ENCODE assay signal across 8 cellular contexts in genomic region chr2:30026091-30027055, GRCh38.
DNase-seq lines count a peak whose midpoint lies in the region; ATAC-seq, FAIRE-seq and TF ChIP-seq lines count a peak whose summit lies in the region.

No MANE protein-coding gene starts in this region.

- H3K4me3 ChIP-seq in HEK293 (ENCODE audit: low read depth, low read length) (no peak overlapping the region), prostate gland (no peak overlapping the region)

- WGBS in prostate gland: 27% methylated on average over 23 of the region's 23 CpGs

- ATAC-seq in GM18517 (IDR thresholded peaks at IDR 0.05; ENCODE audit: unreplicated experiment): no peak

- H3K27me3 ChIP-seq in prostate gland (replicated peaks; ENCODE audit: insufficient read depth): no peaks in the 10 kb centered on the region

- no peaks in the 10 kb centered on the region for H3K9me3 ChIP-seq in HEK293 (ENCODE audit: control insufficient read depth, insufficient read depth, low read depth, low read length)
- no peaks in the 10 kb centered on the region for H3K9me3 ChIP-seq in prostate gland

- H3K36me3 ChIP-seq in HEK293 (ENCODE audit: control insufficient read depth in 2 of 2, insufficient read depth in 1 of 2, low read length in 2 of 2): no peaks in the 10 kb centered on the region
- H3K36me3 ChIP-seq in prostate gland: no peaks in the 10 kb centered on the region

- peaks cover 0 to 6% (median 4%) of the 10 kb centered on the region in 3 donors for H3K27me3 Mint-ChIP-seq in immature natural killer cell (ENCODE audit: low read depth in 3 of 3)

- no peaks in the 10 kb centered on the region for H3K36me3 Mint-ChIP-seq in immature natural killer cell

- POLR2A ChIA-PET in HEK293 (lab: Yijun Ruan, JAX): no interaction called here

- intact Hi-C loops in prostate gland (cut with DNase I): loop anchor here (5.0 kb wide), 1 partner anchor 104 kb away; the partner anchor contains the start of gene ALK

- H3K4me1 Mint-ChIP-seq in immature natural killer cell: no peaks in the 10 kb centered on the region

- H3K27ac Mint-ChIP-seq in immature natural killer cell: no peak overlapping the region

- DNase-seq in D721Med (ENCODE audit: insufficient read length, low spot score) (peak; percentile 48), SW480 (ENCODE audit: low spot score) (peak; percentile 51), frontal cortex (ENCODE audit: low spot score in 2 of 2) (peak; percentile 24 to 70), prostate gland (ENCODE audit: low spot score) (peak; percentile 19), immature natural killer cell (no peak)
- no peak for DNase-seq in activated CD4-positive, CD25-positive, alpha-beta regulatory T cell (lab: John Stamatoyannopoulos, UW)

- FAIRE-seq in D721Med (lab: Jason Lieb, UNC): no peak
- no peak for FAIRE-seq in frontal cortex (lab: Jason Lieb, UNC)

- no peak overlapping the region for H3K4me3 Mint-ChIP-seq in immature natural killer cell

- CTCF ChIA-PET in HEK293 (lab: Yijun Ruan, JAX): interaction anchor here (0.5 to 6.5 kb wide), 27 partner anchors 9 to 1068 kb away, joined by 3 to 56 read pairs (median 4); partner anchors contain the start of gene ALK

- no peak for TF ChIP-seq POLR2A in prostate gland (IDR thresholded peaks at IDR 0.05)

- TF ChIP-seq CTCF in D721Med (IDR thresholded peaks at IDR 0.05; ENCODE audit: insufficient read depth, missing control alignments): peak; percentile 67
- TF ChIP-seq CTCF in HEK293 (tag by site-specific recombination; IDR thresholded peaks at IDR 0.05): peak; percentile 64
- peak in 3 of 4 experiments; percentile 45 to 57 (median 54) for TF ChIP-seq CTCF in prostate gland (IDR thresholded peaks at IDR 0.05)

- H3K4me1 ChIP-seq in HEK293 (ENCODE audit: control insufficient read depth, insufficient read depth, low read length): no peaks in the 10 kb centered on the region
- H3K4me1 ChIP-seq in prostate gland (replicated peaks): no peaks in the 10 kb centered on the region

- H3K9me3 Mint-ChIP-seq in immature natural killer cell: no peaks in the 10 kb centered on the region

- H3K27ac ChIP-seq in HEK293 (ENCODE audit: extremely low read depth, low read depth, low read length) (no peak overlapping the region), prostate gland (no peak overlapping the region)

TF ChIP-seq in HEK293, 187 proteins besides CTCF, POLR2A, EP300 and RAD21:
- TF ChIP-seq ZNF654 (tag by site-specific recombination; IDR thresholded peaks at IDR 0.05; ENCODE audit: low read depth): peak; percentile 67
- peak; percentile 76 for TF ChIP-seq ZIC2 (tag by site-specific recombination; IDR thresholded peaks at IDR 0.05)
- 0 out of 2 replicates have a peak, but pooled peaks have one; percentile 24 for TF ChIP-seq ZBTB17 (tag by site-specific recombination; IDR thresholded peaks at IDR 0.05)
- TF ChIP-seq KLF7 (tag by site-specific recombination; IDR thresholded peaks at IDR 0.05; ENCODE audit: borderline replicate concordance): no peak
- no peak for TF ChIP-seq ZNF555 (tag by site-specific recombination; conservative IDR thresholded peaks at IDR 0.05)

Comparison
In these comparisons a context has a peak if more than half of its experiments do, and no peak if none do; other contexts are left out.
1. DNase-seq: peak in D721Med (single experiment), SW480 (single experiment), frontal cortex (2 of 2) and prostate gland (single experiment); none in activated CD4-positive, CD25-positive, alpha-beta regulatory T cell (0 of 4) and immature natural killer cell (0 of 3).
2. Peak in every context shown above with its lines, with median percentiles within 50 percentile points of each other: CTCF ChIP-seq.